Comparison of ENCODE assay signal across 1 cellular context in genomic region chr2:74516070-74516633, GRCh38.
TF ChIP-seq lines count a peak whose summit lies in the region.

No MANE protein-coding gene starts in this region.

TF ChIP-seq in HCT116, 20 proteins besides CTCF, POLR2A, EP300 and RAD21 (continued from another document):
- TF ChIP-seq REST (IDR thresholded peaks at IDR 0.05; ENCODE audit: low read depth) (no peak), ZFX (IDR thresholded peaks at IDR 0.05) (no peak), ATF3 (IDR thresholded peaks at IDR 0.05) (no peak)
